Comparison of ENCODE assay signal across 1 cellular context in the genomic region with DNA sequence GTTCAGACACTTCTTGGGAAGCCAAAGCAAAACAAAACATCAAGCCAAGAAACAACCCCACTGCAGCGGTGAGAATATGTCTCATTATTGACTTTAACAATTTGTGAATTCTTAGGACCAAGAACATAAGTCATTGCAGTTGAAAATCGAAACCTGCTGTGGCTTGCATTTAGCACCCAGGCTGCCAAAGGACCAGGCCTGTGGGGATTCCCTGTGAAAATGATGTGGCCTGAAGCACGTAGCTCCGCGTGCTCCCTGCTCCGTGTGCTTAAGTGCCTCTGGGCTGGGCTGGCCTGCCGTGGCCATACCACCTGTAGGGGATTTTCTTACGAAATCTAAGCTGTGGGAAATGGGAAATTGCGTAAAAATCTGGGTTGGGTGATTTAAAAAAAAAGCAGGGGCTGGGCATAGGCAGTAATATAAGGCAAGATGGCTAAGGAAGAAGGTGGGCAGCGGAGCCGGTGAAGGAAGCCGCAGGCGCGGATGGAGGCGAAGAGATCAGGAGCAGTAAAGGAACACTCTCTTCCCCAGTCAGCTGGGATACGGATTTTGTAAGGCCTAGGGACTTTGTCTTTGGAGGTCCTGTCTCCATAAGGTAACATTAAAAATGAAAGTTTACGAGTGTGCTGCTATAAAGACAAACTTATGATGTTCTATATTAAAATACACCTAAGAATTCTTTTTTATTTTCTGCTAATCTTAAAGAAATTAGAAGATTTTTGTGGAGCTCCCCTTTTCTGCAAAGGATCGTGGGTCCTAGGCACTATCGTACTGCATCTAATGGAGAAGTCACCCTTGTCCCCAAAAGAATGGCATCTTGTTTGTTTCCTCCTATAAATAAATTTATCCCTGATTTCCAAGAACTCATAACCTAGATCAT.
TF ChIP-seq lines count a peak whose summit lies in the region.

No MANE protein-coding gene starts in this region.

TF ChIP-seq in HepG2, 621 proteins besides CTCF, POLR2A, EP300 and RAD21:
- TF ChIP-seq CSRNP1 (CRISPR knock-in tag; IDR thresholded peaks at IDR 0.05): no peak
- TF ChIP-seq, protein P1, sequence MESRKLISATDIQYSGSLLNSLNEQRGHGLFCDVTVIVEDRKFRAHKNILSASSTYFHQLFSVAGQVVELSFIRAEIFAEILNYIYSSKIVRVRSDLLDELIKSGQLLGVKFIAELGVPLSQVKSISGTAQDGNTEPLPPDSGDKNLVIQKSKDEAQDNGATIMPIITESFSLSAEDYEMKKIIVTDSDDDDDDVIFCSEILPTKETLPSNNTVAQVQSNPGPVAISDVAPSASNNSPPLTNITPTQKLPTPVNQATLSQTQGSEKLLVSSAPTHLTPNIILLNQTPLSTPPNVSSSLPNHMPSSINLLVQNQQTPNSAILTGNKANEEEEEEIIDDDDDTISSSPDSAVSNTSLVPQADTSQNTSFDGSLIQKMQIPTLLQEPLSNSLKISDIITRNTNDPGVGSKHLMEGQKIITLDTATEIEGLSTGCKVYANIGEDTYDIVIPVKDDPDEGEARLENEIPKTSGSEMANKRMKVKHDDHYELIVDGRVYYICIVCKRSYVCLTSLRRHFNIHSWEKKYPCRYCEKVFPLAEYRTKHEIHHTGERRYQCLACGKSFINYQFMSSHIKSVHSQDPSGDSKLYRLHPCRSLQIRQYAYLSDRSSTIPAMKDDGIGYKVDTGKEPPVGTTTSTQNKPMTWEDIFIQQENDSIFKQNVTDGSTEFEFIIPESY (CRISPR knock-in tag; IDR thresholded peaks at IDR 0.05): peak; percentile 68; the same call in 1 of the 2 replicates
- TF ChIP-seq CEBPG (CRISPR knock-in tag; IDR thresholded peaks at IDR 0.05): peak; percentile 41; the same call in 1 of the 2 replicates
- TF ChIP-seq, protein P2, sequence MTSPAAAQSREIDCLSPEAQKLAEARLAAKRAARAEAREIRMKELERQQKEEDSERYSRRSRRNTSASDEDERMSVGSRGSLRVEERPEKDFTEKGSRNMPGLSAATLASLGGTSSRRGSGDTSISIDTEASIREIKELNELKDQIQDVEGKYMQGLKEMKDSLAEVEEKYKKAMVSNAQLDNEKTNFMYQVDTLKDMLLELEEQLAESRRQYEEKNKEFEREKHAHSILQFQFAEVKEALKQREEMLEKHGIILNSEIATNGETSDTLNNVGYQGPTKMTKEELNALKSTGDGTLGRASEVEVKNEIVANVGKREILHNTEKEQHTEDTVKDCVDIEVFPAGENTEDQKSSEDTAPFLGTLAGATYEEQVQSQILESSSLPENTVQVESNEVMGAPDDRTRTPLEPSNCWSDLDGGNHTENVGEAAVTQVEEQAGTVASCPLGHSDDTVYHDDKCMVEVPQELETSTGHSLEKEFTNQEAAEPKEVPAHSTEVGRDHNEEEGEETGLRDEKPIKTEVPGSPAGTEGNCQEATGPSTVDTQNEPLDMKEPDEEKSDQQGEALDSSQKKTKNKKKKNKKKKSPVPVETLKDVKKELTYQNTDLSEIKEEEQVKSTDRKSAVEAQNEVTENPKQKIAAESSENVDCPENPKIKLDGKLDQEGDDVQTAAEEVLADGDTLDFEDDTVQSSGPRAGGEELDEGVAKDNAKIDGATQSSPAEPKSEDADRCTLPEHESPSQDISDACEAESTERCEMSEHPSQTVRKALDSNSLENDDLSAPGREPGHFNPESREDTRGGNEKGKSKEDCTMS (CRISPR knock-in tag; conservative IDR thresholded peaks at IDR 0.05): no peak
- TF ChIP-seq ZNF343 (CRISPR knock-in tag; IDR thresholded peaks at IDR 0.05): no peak
- 0 out of 2 replicates have a peak, but pooled peaks have one; percentile 32 for TF ChIP-seq GATAD2A (CRISPR knock-in tag; IDR thresholded peaks at IDR 0.05)
- no peak for TF ChIP-seq SATB2 (CRISPR knock-in tag; IDR thresholded peaks at IDR 0.05)
- TF ChIP-seq ZNF598 (CRISPR knock-in tag; IDR thresholded peaks at IDR 0.05; ENCODE audit: borderline replicate concordance): no peak
- TF ChIP-seq THAP7 (CRISPR knock-in tag; IDR thresholded peaks at IDR 0.05): no peak
- TF ChIP-seq ZBTB38 (CRISPR knock-in tag; IDR thresholded peaks at IDR 0.05): peak; percentile 49; the same call in 1 of the 2 replicates
- no peak for TF ChIP-seq SOX13 (IDR thresholded peaks at IDR 0.05)
- TF ChIP-seq SOX13 (CRISPR knock-in tag; conservative IDR thresholded peaks at IDR 0.05 in 1 of 2, IDR thresholded peaks at IDR 0.05 in 1 of 2): no peak
- TF ChIP-seq CEBPB (IDR thresholded peaks at IDR 0.05; ENCODE audit: borderline replicate concordance, low read depth, low read length): peak; percentile 35; the same call in 1 of the 2 replicates
- TF ChIP-seq SP1 (IDR thresholded peaks at IDR 0.05): no peak
- TF ChIP-seq SP1 (CRISPR knock-in tag; IDR thresholded peaks at IDR 0.05): no peak
- TF ChIP-seq, protein P3, sequence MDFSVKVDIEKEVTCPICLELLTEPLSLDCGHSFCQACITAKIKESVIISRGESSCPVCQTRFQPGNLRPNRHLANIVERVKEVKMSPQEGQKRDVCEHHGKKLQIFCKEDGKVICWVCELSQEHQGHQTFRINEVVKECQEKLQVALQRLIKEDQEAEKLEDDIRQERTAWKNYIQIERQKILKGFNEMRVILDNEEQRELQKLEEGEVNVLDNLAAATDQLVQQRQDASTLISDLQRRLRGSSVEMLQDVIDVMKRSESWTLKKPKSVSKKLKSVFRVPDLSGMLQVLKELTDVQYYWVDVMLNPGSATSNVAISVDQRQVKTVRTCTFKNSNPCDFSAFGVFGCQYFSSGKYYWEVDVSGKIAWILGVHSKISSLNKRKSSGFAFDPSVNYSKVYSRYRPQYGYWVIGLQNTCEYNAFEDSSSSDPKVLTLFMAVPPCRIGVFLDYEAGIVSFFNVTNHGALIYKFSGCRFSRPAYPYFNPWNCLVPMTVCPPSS (IDR thresholded peaks at IDR 0.05): no peak
- TF ChIP-seq, protein P4, sequence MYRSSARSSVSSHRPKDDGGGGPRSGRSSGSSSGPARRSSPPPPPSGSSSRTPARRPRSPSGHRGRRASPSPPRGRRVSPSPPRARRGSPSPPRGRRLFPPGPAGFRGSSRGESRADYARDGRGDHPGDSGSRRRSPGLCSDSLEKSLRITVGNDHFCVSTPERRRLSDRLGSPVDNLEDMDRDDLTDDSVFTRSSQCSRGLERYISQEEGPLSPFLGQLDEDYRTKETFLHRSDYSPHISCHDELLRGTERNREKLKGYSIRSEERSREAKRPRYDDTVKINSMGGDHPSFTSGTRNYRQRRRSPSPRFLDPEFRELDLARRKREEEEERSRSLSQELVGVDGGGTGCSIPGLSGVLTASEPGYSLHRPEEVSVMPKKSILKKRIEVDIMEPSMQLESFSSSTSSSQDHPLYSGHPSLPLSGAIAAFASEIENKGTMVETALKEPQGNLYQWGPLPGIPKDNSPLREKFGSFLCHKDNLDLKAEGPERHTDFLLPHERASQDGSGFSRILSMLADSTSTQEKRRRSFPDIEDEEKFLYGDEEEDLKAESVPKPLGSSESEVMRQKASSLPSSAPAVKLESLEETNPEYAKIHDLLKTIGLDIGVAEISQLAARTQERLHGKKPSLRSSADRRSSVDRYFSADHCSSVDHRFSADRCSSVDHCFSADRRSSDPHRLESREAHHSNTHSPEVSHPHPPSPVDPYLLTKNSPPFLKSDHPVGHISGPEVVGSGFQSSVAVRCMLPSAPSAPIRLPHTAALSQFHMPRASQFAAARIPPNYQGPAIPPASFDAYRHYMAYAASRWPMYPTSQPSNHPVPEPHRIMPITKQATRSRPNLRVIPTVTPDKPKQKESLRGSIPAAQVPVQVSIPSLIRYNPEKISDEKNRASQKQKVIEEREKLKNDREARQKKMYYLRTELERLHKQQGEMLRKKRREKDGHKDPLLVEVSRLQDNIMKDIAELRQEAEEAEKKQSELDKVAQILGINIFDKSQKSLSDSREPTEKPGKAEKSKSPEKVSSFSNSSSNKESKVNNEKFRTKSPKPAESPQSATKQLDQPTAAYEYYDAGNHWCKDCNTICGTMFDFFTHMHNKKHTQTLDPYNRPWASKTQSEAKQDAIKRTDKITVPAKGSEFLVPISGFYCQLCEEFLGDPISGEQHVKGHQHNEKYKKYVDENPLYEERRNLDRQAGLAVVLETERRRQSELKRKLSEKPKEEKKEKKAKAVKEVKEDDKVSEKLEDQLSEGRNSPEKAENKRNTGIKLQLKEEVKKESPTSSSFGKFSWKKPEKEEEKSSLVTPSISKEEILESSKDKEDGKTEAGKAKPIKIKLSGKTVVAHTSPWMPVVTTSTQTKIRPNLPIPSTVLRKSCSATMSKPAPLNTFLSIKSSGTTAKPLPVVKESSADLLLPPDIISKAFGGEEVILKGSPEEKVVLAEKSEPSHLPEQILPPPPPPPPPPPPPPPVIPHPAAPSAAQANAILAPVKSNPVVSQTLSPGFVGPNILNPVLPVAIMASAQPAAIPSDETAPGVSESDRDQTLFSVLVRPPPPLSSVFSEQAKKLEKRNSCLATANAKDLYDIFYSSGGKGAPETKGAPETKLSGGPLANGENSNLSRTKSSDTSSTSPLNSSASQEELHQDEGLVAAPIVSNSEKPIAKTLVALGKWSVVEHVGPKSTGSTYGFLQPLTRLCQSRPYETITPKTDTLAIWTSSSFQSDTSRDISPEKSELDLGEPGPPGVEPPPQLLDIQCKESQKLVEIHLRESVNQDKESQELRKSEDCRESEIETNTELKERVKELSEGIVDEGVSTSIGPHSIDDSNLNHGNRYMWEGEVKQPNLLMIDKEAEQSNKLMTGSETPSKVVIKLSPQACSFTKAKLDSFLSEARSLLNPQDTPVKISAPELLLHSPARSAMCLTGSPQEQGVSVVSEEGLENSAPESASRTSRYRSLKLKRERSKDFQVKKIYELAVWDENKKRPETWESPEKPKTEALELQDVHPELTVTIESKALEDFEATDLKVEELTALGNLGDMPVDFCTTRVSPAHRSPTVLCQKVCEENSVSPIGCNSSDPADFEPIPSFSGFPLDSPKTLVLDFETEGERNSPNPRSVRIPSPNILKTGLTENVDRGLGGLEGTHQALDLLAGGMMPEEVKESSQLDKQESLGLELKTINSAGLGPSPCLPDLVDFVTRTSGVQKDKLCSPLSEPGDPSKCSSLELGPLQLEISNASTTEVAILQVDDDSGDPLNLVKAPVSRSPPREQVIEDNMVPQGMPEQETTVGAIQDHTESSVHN (CRISPR knock-in tag; IDR thresholded peaks at IDR 0.05): no peak
- no peak for TF ChIP-seq ZFP36L1 (CRISPR knock-in tag; IDR thresholded peaks at IDR 0.05)
- TF ChIP-seq ZNF496 (CRISPR knock-in tag; IDR thresholded peaks at IDR 0.05; ENCODE audit: insufficient replicate concordance): no peak
- no peak for TF ChIP-seq E2F1 (CRISPR knock-in tag; IDR thresholded peaks at IDR 0.05)
- no peak for TF ChIP-seq SPEN (CRISPR knock-in tag; IDR thresholded peaks at IDR 0.05; ENCODE audit: low read depth)
- no peak for TF ChIP-seq ZC3H13 (CRISPR knock-in tag; IDR thresholded peaks at IDR 0.05)
- TF ChIP-seq ZNF557 (CRISPR knock-in tag; IDR thresholded peaks at IDR 0.05): no peak
- 0 out of 2 replicates have a peak, but pooled peaks have one; percentile 29 for TF ChIP-seq RBAK (CRISPR knock-in tag; IDR thresholded peaks at IDR 0.05)
- TF ChIP-seq ZNF644 (CRISPR knock-in tag; IDR thresholded peaks at IDR 0.05; ENCODE audit: low read depth): no peak
- no peak for TF ChIP-seq SMARCC2 (IDR thresholded peaks at IDR 0.05)
- TF ChIP-seq CCAR2 (optimal IDR thresholded peaks at IDR 0.05; ENCODE audit: low read depth, low read length): no peak
- TF ChIP-seq ZNF160 (CRISPR knock-in tag; IDR thresholded peaks at IDR 0.05): no peak
- TF ChIP-seq FOSL2 (CRISPR knock-in tag; IDR thresholded peaks at IDR 0.05): peak; percentile 32; the same call in 1 of the 2 replicates
TF ChIP-seq in HepG2: peak in this region for 7.
